7 cellular contexts compared by ENCODE assay signal in genomic region chr3:33931512-33931911, GRCh38.
"Had no signal": no experiment of that assay in that cellular context is flagged by ENCODE, and none has a peak within 500 bp of the region (broad histone marks: within the 10 kb centered on the region; RNA-seq: fewer than 3 reads in every experiment).

No MANE protein-coding gene starts in this region.

- H3K4me2 ChIP-seq: KMS-11 had no signal

- H3K27ac Mint-ChIP-seq: IgD-negative memory B cell had no signal

- H3K27ac ChIP-seq: HL-60, KMS-11 had no signal

- H3K36me3 Mint-ChIP-seq: IgD-negative memory B cell had no signal

- DNase-seq: IMR-90, KBM-7, KG1 had no signal

- H3K4me1 Mint-ChIP-seq: IgD-negative memory B cell had no signal

- H3K4me3 Mint-ChIP-seq: IgD-negative memory B cell had no signal

- H3K9ac ChIP-seq: KMS-11 had no signal

- ATAC-seq: HepG2 had no signal

- FAIRE-seq: HepG2 had no signal
